Comparison of ENCODE assay signal across 13 cellular contexts in genomic region chrY:22987413-22987812, GRCh38. TPM values are rescaled to one million over a fixed set of nuclear protein-coding genes. Genes with fewer than 3 reads are reported as not detected.
"Had no signal": no experiment of that assay in that cellular context is flagged by ENCODE, and none has a peak within 500 bp of the region (broad histone marks: within the 10 kb centered on the region; RNA-seq: fewer than 3 reads in every experiment).

No MANE protein-coding gene starts in this region.

RNA-seq across cellular contexts. Expression of gene BPY2, which starts 3.4 kb away (rescaled TPM):
- total RNA-seq: stomach, subcutaneous adipose tissue, temporal lobe, thoracic aorta, thyroid gland, tibial nerve, transverse colon, upper lobe of left lung, upper lobe of right lung, ureter, urinary bladder, uterus, vagina had no signal
